ENCODE assay signal across 28 cellular contexts in genomic region chr11:128315933-128316332, GRCh38.
DNase-seq lines count a peak whose midpoint lies in the region; ATAC-seq and TF ChIP-seq lines count a peak whose summit lies in the region.
"Had no signal": no experiment of that assay in that cellular context is flagged by ENCODE, and none has a peak within 500 bp of the region (broad histone marks: within the 10 kb centered on the region; RNA-seq: fewer than 3 reads in every experiment).

No MANE protein-coding gene starts in this region.

- H3K9me3 ChIP-seq in CD4-positive, CD25-positive, alpha-beta regulatory T cell (ENCODE audit: control insufficient read depth in 2 of 2, low read length in 2 of 2): peaks cover 15 to 26% of the 10 kb centered on the region in 2 experiments
- 0 out of 2 replicates have a peak, but pooled peaks cover 5% of the 10 kb centered on the region for H3K9me3 ChIP-seq in PC-9 (ENCODE audit: insufficient read depth, low read depth)
- H3K9me3 ChIP-seq: pancreas, SJCRH30, thoracic aorta had no signal

- no peak for TF ChIP-seq CTCF in activated CD8-positive, alpha-beta T cell treated with anti-CD3 and anti-CD28 coated beads for 36 hours (IDR thresholded peaks at IDR 0.05)
- TF ChIP-seq CTCF in Calu3 (IDR thresholded peaks at IDR 0.05; ENCODE audit: unreplicated experiment): no peak
- no peak for TF ChIP-seq CTCF in PC-9 (conservative IDR thresholded peaks at IDR 0.05)

- no peaks in the 10 kb centered on the region for H3K9me2 ChIP-seq in PC-9 (ENCODE audit: insufficient read depth)

- DNase-seq in CD1c-positive myeloid dendritic cell (ENCODE audit: extremely low spot score) (peak; percentile 62), Calu3 (no peak), NCI-H1105 treated with DMSO at 0.1 percent for 48 hours (lab: John Stamatoyannopoulos, UW) (no peak), PC-9 (no peak)
- no peak for DNase-seq in CD4-positive, CD25-positive, alpha-beta regulatory T cell
- DNase-seq in activated CD8-positive, alpha-beta T cell treated with anti-CD3 and anti-CD28 coated beads for 36 hours: no peak
- DNase-seq: activated CD4-positive, alpha-beta T cell treated with anti-CD3 and anti-CD28 coated beads, Interleukin-2, amount 50 U/mL, for 4 hours; C1 segment of cervical spinal cord; DMS 273 treated with DMSO at 0.1 percent for 48 hours; effector CD8-positive, alpha-beta T cell; GOT3; hypothalamus; IMR-90; left cardiac atrium; NCI-H1092 treated with DMSO at 0.1 percent for 48 hours; NCI-H187 treated with DMSO at 0.1 percent for 48 hours; NCI-H2171; NCI-H510A; nephron progenitor cell; pancreas; SJCRH30; stimulated activated naive CD8-positive, alpha-beta T cell treated with anti-CD3 and anti-CD28 coated beads, Interleukin-15, amount 100 ng/mL, for 72 hours had no signal

- H4K20me1 ChIP-seq in PC-9 (ENCODE audit: insufficient read depth): no peaks in the 10 kb centered on the region

- H3K4me3 ChIP-seq in CD4-positive, CD25-positive, alpha-beta regulatory T cell (ENCODE audit: low read depth, low read length): no peak overlapping the region
- H3K4me3 ChIP-seq in PC-9: no peak overlapping the region
- H3K4me3 ChIP-seq: pancreas, SJCRH30, skin epidermis, thoracic aorta had no signal

- intact Hi-C loops in activated CD8-positive, alpha-beta T cell treated with anti-CD3 and anti-CD28 coated beads for 36 hours (cut with micrococcal nuclease): no loop called here
- intact Hi-C loops in dendritic cell treated with granulocyte-macrophage colony-stimulating factor and Interleukin-4, amounts not matched to agents 40 ng/mL and 50 ng/mL, for 4 days (cut with micrococcal nuclease): no loop called here
- intact Hi-C loops in Calu3 (cut with micrococcal nuclease; ENCODE audit: unreplicated experiment) (no loop called here), PC-9 (cut with micrococcal nuclease; ENCODE audit: unreplicated experiment) (no loop called here)

- POLR2A ChIA-PET in activated CD8-positive, alpha-beta T cell treated with anti-CD3 and anti-CD28 coated beads for 36 hours (lab: Charles Lee): interaction anchor here (0.6 to 3.9 kb wide), 2 partner anchors 10 to 11 kb away, joined by 3 to 12 read pairs; no protein-coding TSS in a partner anchor
- POLR2A ChIA-PET in PC-9 (lab: Charles Lee; ENCODE audit: unreplicated experiment): no interaction called here

- no peaks in the 10 kb centered on the region for H3K27me3 Mint-ChIP-seq in CD4-positive, CD25-positive, alpha-beta regulatory T cell
- no peaks in the 10 kb centered on the region for H3K27me3 Mint-ChIP-seq in activated CD8-positive, alpha-beta T cell treated with anti-CD3 and anti-CD28 coated beads for 36 hours
- H3K27me3 Mint-ChIP-seq in dendritic cell treated with granulocyte-macrophage colony-stimulating factor and Interleukin-4, amounts not matched to agents 40 ng/mL and 50 ng/mL, for 4 days: no peaks in the 10 kb centered on the region
- no peaks in the 10 kb centered on the region for H3K27me3 Mint-ChIP-seq in Calu3 (ENCODE audit: unreplicated experiment)
- H3K27me3 Mint-ChIP-seq: stimulated activated naive CD8-positive, alpha-beta T cell treated with anti-CD3 and anti-CD28 coated beads, Interleukin-15, amount 100 ng/mL, for 72 hours had no signal

- H3K4me2 ChIP-seq in PC-9: no peak overlapping the region

- no peaks in the 10 kb centered on the region for H3F3A ChIP-seq in PC-9 (ENCODE audit: insufficient read depth, low read depth)

- H3K27ac ChIP-seq in CD4-positive, CD25-positive, alpha-beta regulatory T cell (ENCODE audit: insufficient read depth, low read length, poor library complexity, severe bottlenecking): no peak overlapping the region
- H3K27ac ChIP-seq in PC-9: no peak overlapping the region
- H3K27ac ChIP-seq: epithelial cell of prostate, pancreas, SJCRH30, skin epidermis, thoracic aorta had no signal

- no peak overlapping the region for H2AFZ ChIP-seq in PC-9

- BruUV-seq in Calu3 (replicated peaks; lab: Mats Ljungman, UMichigan) (no TSS peak), PC-9 (replicated peaks; lab: Mats Ljungman, UMichigan) (no TSS peak)

- no peaks in the 10 kb centered on the region for H3K79me2 ChIP-seq in PC-9 (ENCODE audit: low read depth)

- H3K4me1 Mint-ChIP-seq in CD4-positive, CD25-positive, alpha-beta regulatory T cell: peaks cover 19 to 67% (median 53%) of the 10 kb centered on the region in 4 donors
- peaks cover 80% of the 10 kb centered on the region for H3K4me1 Mint-ChIP-seq in activated CD8-positive, alpha-beta T cell treated with anti-CD3 and anti-CD28 coated beads for 36 hours (ENCODE audit: low read depth)
- H3K4me1 Mint-ChIP-seq in dendritic cell treated with granulocyte-macrophage colony-stimulating factor and Interleukin-4, amounts not matched to agents 40 ng/mL and 50 ng/mL, for 4 days (ENCODE audit: low read depth): peaks cover 32% of the 10 kb centered on the region
- H3K4me1 Mint-ChIP-seq in Calu3 (ENCODE audit: low read depth, unreplicated experiment): no peaks in the 10 kb centered on the region
- H3K4me1 Mint-ChIP-seq: WTC11 had no signal

- no peak for ATAC-seq in CD4-positive, CD25-positive, alpha-beta regulatory T cell (ENCODE audit: low read depth in 2 of 2)
- no peak for ATAC-seq in activated CD8-positive, alpha-beta T cell treated with anti-CD3 and anti-CD28 coated beads for 36 hours
- ATAC-seq in HG02970 (IDR thresholded peaks at IDR 0.05; ENCODE audit: low FRiP score, unreplicated experiment): no peak
- ATAC-seq: left cardiac atrium; pancreas; stimulated activated naive CD8-positive, alpha-beta T cell treated with anti-CD3 and anti-CD28 coated beads, Interleukin-15, amount 100 ng/mL, for 72 hours; WTC11 had no signal

- peak overlapping the region in 2 of 3 donors; percentile 11 to 26 for H3K27ac Mint-ChIP-seq in CD4-positive, CD25-positive, alpha-beta regulatory T cell
- peak overlapping the region; percentile 75 for H3K27ac Mint-ChIP-seq in activated CD8-positive, alpha-beta T cell treated with anti-CD3 and anti-CD28 coated beads for 36 hours
- H3K27ac Mint-ChIP-seq in dendritic cell treated with granulocyte-macrophage colony-stimulating factor and Interleukin-4, amounts not matched to agents 40 ng/mL and 50 ng/mL, for 4 days: peak overlapping the region; percentile 56
- no peak overlapping the region for H3K27ac Mint-ChIP-seq in Calu3 (ENCODE audit: unreplicated experiment)
- H3K27ac Mint-ChIP-seq: nephron progenitor cell; stimulated activated naive CD8-positive, alpha-beta T cell treated with anti-CD3 and anti-CD28 coated beads, Interleukin-15, amount 100 ng/mL, for 72 hours; WTC11 had no signal

- H3K4me1 ChIP-seq in CD4-positive, CD25-positive, alpha-beta regulatory T cell (ENCODE audit: control insufficient read depth, insufficient read depth, low read length, poor library complexity, severe bottlenecking): peaks cover 32% of the 10 kb centered on the region
- H3K4me1 ChIP-seq in PC-9 (replicated peaks; ENCODE audit: insufficient read depth): no peaks in the 10 kb centered on the region
- H3K4me1 ChIP-seq: pancreas had no signal

- CTCF ChIA-PET in activated CD8-positive, alpha-beta T cell treated with anti-CD3 and anti-CD28 coated beads for 36 hours (lab: Charles Lee): interaction anchor here (1.4 to 5.8 kb wide), 4 partner anchors 8 to 25 kb away, joined by 3 to 43 read pairs (median 4); no protein-coding TSS in a partner anchor
- CTCF ChIA-PET in Calu3 (lab: Charles Lee) (no interaction called here), PC-9 (lab: Charles Lee) (no interaction called here)

- peaks cover 15% of the 10 kb centered on the region for H3K36me3 Mint-ChIP-seq in CD4-positive, CD25-positive, alpha-beta regulatory T cell
- peaks cover 60% of the 10 kb centered on the region for H3K36me3 Mint-ChIP-seq in activated CD8-positive, alpha-beta T cell treated with anti-CD3 and anti-CD28 coated beads for 36 hours (ENCODE audit: low read depth)
- H3K36me3 Mint-ChIP-seq in dendritic cell treated with granulocyte-macrophage colony-stimulating factor and Interleukin-4, amounts not matched to agents 40 ng/mL and 50 ng/mL, for 4 days (ENCODE audit: low read depth): peaks cover 12% of the 10 kb centered on the region
- no peaks in the 10 kb centered on the region for H3K36me3 Mint-ChIP-seq in Calu3 (ENCODE audit: insufficient read depth, unreplicated experiment)

- H3K4me3 Mint-ChIP-seq in CD4-positive, CD25-positive, alpha-beta regulatory T cell: peak overlapping the region in 1 of 4 donors; percentile 3
- H3K4me3 Mint-ChIP-seq in activated CD8-positive, alpha-beta T cell treated with anti-CD3 and anti-CD28 coated beads for 36 hours: no peak overlapping the region
- H3K4me3 Mint-ChIP-seq in dendritic cell treated with granulocyte-macrophage colony-stimulating factor and Interleukin-4, amounts not matched to agents 40 ng/mL and 50 ng/mL, for 4 days: no peak overlapping the region
- no peak overlapping the region for H3K4me3 Mint-ChIP-seq in Calu3 (ENCODE audit: low read depth, unreplicated experiment)
- H3K4me3 Mint-ChIP-seq: nephron progenitor cell, WTC11 had no signal

- H3K27me3 ChIP-seq in CD4-positive, CD25-positive, alpha-beta regulatory T cell (ENCODE audit: control insufficient read depth, insufficient read depth, low read length): no peaks in the 10 kb centered on the region
- no peaks in the 10 kb centered on the region for H3K27me3 ChIP-seq in PC-9 (ENCODE audit: insufficient read depth, low read depth)
- H3K27me3 ChIP-seq: pancreas, SJCRH30 had no signal

- peaks cover 0 to 27% (median 17%) of the 10 kb centered on the region in 7 donors for H3K9me3 Mint-ChIP-seq in CD4-positive, CD25-positive, alpha-beta regulatory T cell
- peaks cover 43% of the 10 kb centered on the region for H3K9me3 Mint-ChIP-seq in activated CD8-positive, alpha-beta T cell treated with anti-CD3 and anti-CD28 coated beads for 36 hours
- H3K9me3 Mint-ChIP-seq in dendritic cell treated with granulocyte-macrophage colony-stimulating factor and Interleukin-4, amounts not matched to agents 40 ng/mL and 50 ng/mL, for 4 days: peaks cover 33% of the 10 kb centered on the region
- H3K9me3 Mint-ChIP-seq in Calu3 (ENCODE audit: low read depth, unreplicated experiment): peaks cover 4% of the 10 kb centered on the region

- H3K36me3 ChIP-seq in CD4-positive, CD25-positive, alpha-beta regulatory T cell (ENCODE audit: control insufficient read depth, insufficient read depth, low read length): peaks cover 3% of the 10 kb centered on the region
- no peaks in the 10 kb centered on the region for H3K36me3 ChIP-seq in PC-9 (ENCODE audit: low read depth)
- H3K36me3 ChIP-seq: pancreas, SJCRH30, thoracic aorta had no signal
